Comparison of ENCODE assay signal across 23 cellular contexts in the genomic region with DNA sequence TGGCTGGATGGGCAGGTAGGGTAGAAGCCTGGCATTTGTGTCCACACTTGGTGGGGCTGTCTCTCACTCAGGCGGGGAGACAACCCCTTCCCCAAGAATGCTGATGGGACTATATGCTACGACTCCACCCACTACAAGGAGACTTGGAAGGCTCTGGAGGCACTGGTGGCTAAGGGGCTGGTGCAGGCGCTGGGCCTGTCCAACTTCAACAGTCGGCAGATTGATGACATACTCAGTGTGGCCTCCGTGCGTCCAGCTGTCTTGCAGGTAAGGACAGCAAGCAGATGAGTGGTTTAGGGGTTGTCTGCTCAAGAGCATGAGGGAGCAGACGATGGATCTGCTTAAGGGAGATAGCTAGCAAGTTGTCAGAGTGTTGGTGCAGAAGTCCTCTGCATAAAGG. TPM values are rescaled to one million over a fixed set of nuclear protein-coding genes. Genes with fewer than 3 reads are reported as not detected.
DNase-seq lines count a peak whose midpoint lies in the region; ATAC-seq and TF ChIP-seq lines count a peak whose summit lies in the region.
"Had no signal": no experiment of that assay in that cellular context is flagged by ENCODE, and none has a peak within 500 bp of the region (broad histone marks: within the 10 kb centered on the region; RNA-seq: fewer than 3 reads in every experiment).

No MANE protein-coding gene starts in this region.

- H3K27ac ChIP-seq in 22Rv1 (0 out of 2 replicates have a peak overlapping the region, but pooled peaks have one; percentile 30), PC-9 (no peak overlapping the region)

- H3K4me1 Mint-ChIP-seq in activated CD4-positive, alpha-beta T cell treated with anti-CD3 and anti-CD28 coated beads, Interleukin-2, amount 10 ng/mL, durations not matched to agents 24 days and 14 days = peaks cover 5% of the 10 kb centered on the region
- H3K4me1 Mint-ChIP-seq in T-helper 17 cell = peaks cover 5% of the 10 kb centered on the region
- peaks cover 8% of the 10 kb centered on the region for H3K4me1 Mint-ChIP-seq in endothelial cell (ENCODE audit: unreplicated experiment)
- H3K4me1 Mint-ChIP-seq in natural killer cell = no peaks in the 10 kb centered on the region

- peaks cover 6% of the 10 kb centered on the region for H3K36me3 ChIP-seq in PC-9 (ENCODE audit: low read depth)

- CTCF ChIA-PET in PC-9 (lab: Charles Lee) = interaction anchor here (0.7 kb wide), 1 partner anchor 56 kb away, joined by 3 read pairs; no protein-coding TSS in a partner anchor

- H3K4me2 ChIP-seq in PC-9 = no peak overlapping the region

- no peaks in the 10 kb centered on the region for H3K27me3 ChIP-seq in PC-9 (ENCODE audit: insufficient read depth, low read depth)

- peaks cover 55% of the 10 kb centered on the region for H3K36me3 Mint-ChIP-seq in activated CD4-positive, alpha-beta T cell treated with anti-CD3 and anti-CD28 coated beads, Interleukin-2, amount 10 ng/mL, durations not matched to agents 24 days and 14 days (ENCODE audit: low read depth)
- peaks cover 10% of the 10 kb centered on the region for H3K36me3 Mint-ChIP-seq in T-helper 17 cell (ENCODE audit: low read depth)
- H3K36me3 Mint-ChIP-seq in endothelial cell (ENCODE audit: low read depth, unreplicated experiment) = peaks cover 35% of the 10 kb centered on the region
- H3K36me3 Mint-ChIP-seq in natural killer cell = no peaks in the 10 kb centered on the region

- H3K9me3 Mint-ChIP-seq in activated CD4-positive, alpha-beta T cell treated with anti-CD3 and anti-CD28 coated beads, Interleukin-2, amount 10 ng/mL, durations not matched to agents 24 days and 14 days = no peaks in the 10 kb centered on the region
- H3K9me3 Mint-ChIP-seq in endothelial cell (ENCODE audit: unreplicated experiment) (no peaks in the 10 kb centered on the region), natural killer cell (no peaks in the 10 kb centered on the region)
- H3K9me3 Mint-ChIP-seq: CD8-positive, alpha-beta T cell; HFFc6 had no signal

- intact Hi-C loops in activated CD4-positive, alpha-beta T cell treated with anti-CD3 and anti-CD28 coated beads, Interleukin-2, amount 10 ng/mL, durations not matched to agents 24 days and 14 days (cut with micrococcal nuclease) = loop anchor here (2.0 kb wide), 1 partner anchor 17 kb away; a partner anchor contains a TSS
- intact Hi-C loops in natural killer cell (cut with micrococcal nuclease) (no loop called here), PC-9 (cut with micrococcal nuclease; ENCODE audit: unreplicated experiment) (no loop called here)

- ATAC-seq in T-helper 17 cell (no peak), natural killer cell (no peak)
- ATAC-seq: CD8-positive, alpha-beta T cell; GM12878; HepG2 had no signal

- no TSS peak for BruUV-seq in PC-9 (replicated peaks; lab: Mats Ljungman, UMichigan)

- DNase-seq in activated CD4-positive, alpha-beta T cell treated with anti-CD3 and anti-CD28 coated beads, Interleukin-2, amount 10 ng/mL, durations not matched to agents 24 days and 14 days = no peak
- DNase-seq in activated CD4-positive, alpha-beta T cell treated with anti-CD3 and anti-CD28 coated beads for 48 hours = no peak
- no peak for DNase-seq in T-helper 17 cell
- DNase-seq in endothelial cell (ENCODE audit: low spot score) = no peak
- DNase-seq in natural killer cell = no peak
- DNase-seq in PC-9 = no peak
- DNase-seq in stimulated activated naive CD4-positive, alpha-beta T cell treated with Interleukin-2 at 50 U/mL for 16 hours (lab: John Stamatoyannopoulos, UW) = no peak
- DNase-seq: Calu3; CD8-positive, alpha-beta T cell; GF-D8; HFFc6; KBM-7; MV-4-11; NCI-H1417 treated with DMSO at 0.1 percent for 48 hours; NCI-H187 treated with DMSO at 0.1 percent for 48 hours; NCI-H226; NCI-H524; NCI-H82; OCI-M1; SHP77 treated with DMSO at 0.1 percent for 48 hours had no signal

- no peaks in the 10 kb centered on the region for H3K9me2 ChIP-seq in PC-9 (ENCODE audit: insufficient read depth)

- H3K9me3 ChIP-seq in T-helper 17 cell (ENCODE audit: control insufficient read depth, low read length, poor library complexity, severe bottlenecking) = no peaks in the 10 kb centered on the region
- H3K9me3 ChIP-seq in PC-9 (ENCODE audit: insufficient read depth, low read depth) = no peaks in the 10 kb centered on the region

- 0 out of 2 replicates have a peak, but pooled peaks cover 4% of the 10 kb centered on the region for H4K20me1 ChIP-seq in PC-9 (ENCODE audit: insufficient read depth)

- POLR2A ChIA-PET in PC-9 (lab: Charles Lee; ENCODE audit: unreplicated experiment) = interaction anchor here (0.5 to 1.2 kb wide), 4 partner anchors 9 to 68 kb away, joined by 3 to 6 read pairs (median 4); a partner anchor contains a TSS

- no peaks in the 10 kb centered on the region for H3K4me1 ChIP-seq in PC-9 (replicated peaks; ENCODE audit: insufficient read depth)

- TF ChIP-seq CTCF in 22Rv1 (IDR thresholded peaks at IDR 0.05) (no peak), endothelial cell (IDR thresholded peaks at IDR 0.05; ENCODE audit: unreplicated experiment) (no peak), natural killer cell (IDR thresholded peaks at IDR 0.05) (no peak), PC-9 (conservative IDR thresholded peaks at IDR 0.05) (no peak)

- H2AFZ ChIP-seq in PC-9 = no peak overlapping the region

- H3K4me3 Mint-ChIP-seq in activated CD4-positive, alpha-beta T cell treated with anti-CD3 and anti-CD28 coated beads, Interleukin-2, amount 10 ng/mL, durations not matched to agents 24 days and 14 days = no peak overlapping the region
- H3K4me3 Mint-ChIP-seq in T-helper 17 cell = peak overlapping the region; percentile 31
- peak overlapping the region; percentile 45 for H3K4me3 Mint-ChIP-seq in endothelial cell (ENCODE audit: unreplicated experiment)
- H3K4me3 Mint-ChIP-seq in natural killer cell = no peak overlapping the region
- H3K4me3 Mint-ChIP-seq: CD8-positive, alpha-beta T cell; HFFc6 had no signal

- no peaks in the 10 kb centered on the region for H3K79me2 ChIP-seq in PC-9 (ENCODE audit: low read depth)

- no peak overlapping the region for H3K4me3 ChIP-seq in PC-9
- H3K4me3 ChIP-seq: GM12878 had no signal

- H3K27me3 Mint-ChIP-seq in activated CD4-positive, alpha-beta T cell treated with anti-CD3 and anti-CD28 coated beads, Interleukin-2, amount 10 ng/mL, durations not matched to agents 24 days and 14 days = no peaks in the 10 kb centered on the region
- no peaks in the 10 kb centered on the region for H3K27me3 Mint-ChIP-seq in T-helper 17 cell
- peaks cover 8% of the 10 kb centered on the region for H3K27me3 Mint-ChIP-seq in endothelial cell (ENCODE audit: unreplicated experiment)
- no peaks in the 10 kb centered on the region for H3K27me3 Mint-ChIP-seq in natural killer cell (ENCODE audit: low read depth in 2 of 2)

- H3F3A ChIP-seq in PC-9 (ENCODE audit: insufficient read depth, low read depth) = peaks cover 19% of the 10 kb centered on the region; the same call in 1 of the 2 replicates

- peak overlapping the region; percentile 23 for H3K27ac Mint-ChIP-seq in activated CD4-positive, alpha-beta T cell treated with anti-CD3 and anti-CD28 coated beads, Interleukin-2, amount 10 ng/mL, durations not matched to agents 24 days and 14 days
- H3K27ac Mint-ChIP-seq in T-helper 17 cell (peak overlapping the region; percentile 67), endothelial cell (ENCODE audit: unreplicated experiment) (no peak overlapping the region), natural killer cell (no peak overlapping the region)
- H3K27ac Mint-ChIP-seq: CD8-positive, alpha-beta T cell; HFFc6 had no signal

RNA-seq across cellular contexts. Expression of a gene that starts 15.9 kb away (rescaled TPM):
- 263 and 295 TPM in 2 replicates for total RNA-seq in activated CD4-positive, alpha-beta T cell treated with anti-CD3 and anti-CD28 coated beads, Interleukin-2, amount 10 ng/mL, durations not matched to agents 24 days and 14 days
- 100 to 1,000 TPM; 139 to 148 TPM for total RNA-seq in T-helper 17 cell
- 149 TPM for total RNA-seq in endothelial cell (ENCODE audit: unreplicated experiment)
- total RNA-seq in natural killer cell = 100 to 1,000 TPM; 109 to 171 (median 121) TPM
- total RNA-seq in PC-9 (2021) = 211 and 221 TPM in 2 replicates

RNA-seq across cellular contexts. Expression of a gene that starts 17.3 kb away (rescaled TPM):
- total RNA-seq in activated CD4-positive, alpha-beta T cell treated with anti-CD3 and anti-CD28 coated beads, Interleukin-2, amount 10 ng/mL, durations not matched to agents 24 days and 14 days = 193 and 199 TPM in 2 replicates
- total RNA-seq in T-helper 17 cell (10 to 100 TPM; 44.0 to 57.0 TPM), endothelial cell (ENCODE audit: unreplicated experiment) (125 TPM), natural killer cell (10 to 100 TPM; 45.7 to 54.2 (median 53.9) TPM), PC-9 (2021) (202 and 277 TPM in 2 replicates)

RNA-seq across cellular contexts. Expression of a gene that starts 46.2 kb away (rescaled TPM):
- 682 and 710 TPM in 2 replicates for total RNA-seq in activated CD4-positive, alpha-beta T cell treated with anti-CD3 and anti-CD28 coated beads, Interleukin-2, amount 10 ng/mL, durations not matched to agents 24 days and 14 days
- total RNA-seq in T-helper 17 cell (10 to 100 TPM; 55.0 to 69.2 TPM), endothelial cell (ENCODE audit: unreplicated experiment) (325 TPM), natural killer cell (10 to 100 TPM; 24.8 to 39.1 (median 30.6) TPM), PC-9 (2021) (1,455 and 1,838 TPM in 2 replicates)

RNA-seq across cellular contexts. Expression of a gene that starts 55.9 kb away (rescaled TPM):
- 1.6 and 2.8 TPM in 2 replicates for total RNA-seq in activated CD4-positive, alpha-beta T cell treated with anti-CD3 and anti-CD28 coated beads, Interleukin-2, amount 10 ng/mL, durations not matched to agents 24 days and 14 days
- 1 to 10 TPM; 5.1 to 5.7 TPM for total RNA-seq in T-helper 17 cell
- total RNA-seq in endothelial cell (ENCODE audit: unreplicated experiment) = 3.9 TPM
- total RNA-seq in natural killer cell = 1 to 10 TPM; 2.9 to 4.5 (median 3.3) TPM
- 5.6 and 6.6 TPM in 2 replicates for total RNA-seq in PC-9 (2021)

Comparison
In these comparisons a context has a peak if more than half of its experiments do, and no peak if none do; other contexts are left out.
1. H3K27ac Mint-ChIP-seq: peak in activated CD4-positive, alpha-beta T cell treated with anti-CD3 and anti-CD28 coated beads, Interleukin-2, amount 10 ng/mL, durations not matched to agents 24 days and 14 days (single experiment) and T-helper 17 cell (single experiment); none in endothelial cell (single experiment) and natural killer cell (0 of 2).
2. H3K4me3 Mint-ChIP-seq: peak in T-helper 17 cell (single experiment) and endothelial cell (single experiment); none in activated CD4-positive, alpha-beta T cell treated with anti-CD3 and anti-CD28 coated beads, Interleukin-2, amount 10 ng/mL, durations not matched to agents 24 days and 14 days (single experiment) and natural killer cell (single experiment).